8 cellular contexts compared by ENCODE assay signal in the genomic region with DNA sequence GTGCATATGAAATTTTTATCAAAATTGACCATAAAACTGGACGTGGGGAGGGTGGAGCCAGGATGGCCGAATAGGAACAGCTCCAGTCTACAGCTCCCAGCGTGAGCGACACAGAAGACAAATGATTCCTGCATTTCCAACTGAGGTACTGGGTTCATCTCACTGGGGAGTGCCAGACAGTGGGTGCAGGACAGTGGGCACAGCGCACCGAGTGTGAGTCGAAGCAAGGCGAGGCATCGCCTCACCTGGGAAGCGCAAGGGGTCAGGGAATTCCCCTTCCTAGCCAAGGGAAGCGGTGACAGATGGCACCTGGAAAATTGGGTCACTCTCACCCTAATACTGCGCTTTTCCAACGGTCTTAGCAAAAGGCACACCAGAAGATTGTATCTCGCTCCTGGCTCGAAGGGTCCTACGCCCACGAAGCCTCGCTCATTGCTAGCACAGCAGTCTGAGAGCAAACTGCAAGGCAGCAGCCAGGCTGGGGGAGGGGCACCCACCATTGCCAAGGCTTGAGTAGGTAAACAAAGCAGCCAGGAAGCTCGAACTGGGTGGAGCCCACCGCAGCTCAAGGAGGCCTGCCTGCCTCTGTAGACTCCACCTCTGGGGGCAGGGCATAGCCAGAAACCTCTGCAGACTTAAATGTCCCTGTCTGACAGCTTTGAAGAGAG. TPM values are rescaled to one million over a fixed set of nuclear protein-coding genes. Genes with fewer than 3 reads are reported as not detected.
DNase-seq lines count a peak whose midpoint lies in the region; ATAC-seq and TF ChIP-seq lines count a peak whose summit lies in the region.
"Not testable (repeated sequence)": the region's sequence is repeated elsewhere in the genome, so short reads cannot be mapped to it uniquely, and the experiment has no call there.

No MANE protein-coding gene starts in this region.

- not testable (repeated sequence) for H3K27me3 ChIP-seq in CD4-positive, alpha-beta T cell (ENCODE audit: control insufficient read depth, insufficient read depth, low read length); esophagus muscularis mucosa; left lung; rectal smooth muscle tissue (ENCODE audit: control insufficient read depth, insufficient read depth, low read length)

- CTCF ChIA-PET in CD4-positive, alpha-beta T cell (lab: Charles Lee): interaction anchor here (1.0 kb wide), 1 partner anchor 76 kb away, joined by 3 read pairs; no protein-coding TSS in a partner anchor

- H3K27ac Mint-ChIP-seq in CD4-positive, alpha-beta T cell: peak overlapping the region; percentile 98

- intact Hi-C loops in CD4-positive, alpha-beta T cell (cut with DNase I, micrococcal nuclease): loop anchor here (1.0 to 2.0 kb wide), 2 partner anchors 23 to 24 kb away; a partner anchor contains a TSS
- intact Hi-C loops in esophagus muscularis mucosa (cut with DNase I); left lung (cut with DNase I): not testable (repeated sequence)

- H3K9me3 ChIP-seq in CD4-positive, alpha-beta T cell (ENCODE audit: control insufficient read depth, low read length); esophagus muscularis mucosa; left lung: not testable (repeated sequence)

- ATAC-seq in CD4-positive, alpha-beta T cell (ENCODE audit: poor library complexity): peak; percentile 92
- ATAC-seq in left lung: peak; percentile 37

- not testable (repeated sequence) for H3K9ac ChIP-seq in rectal smooth muscle tissue (ENCODE audit: low read length)

- peak overlapping the region; percentile 31 to 52 (median 44) for H3K4me3 ChIP-seq in esophagus muscularis mucosa
- peak overlapping the region; percentile 31 to 40 for H3K4me3 ChIP-seq in left lung
- H3K4me3 ChIP-seq in rectal smooth muscle tissue (ENCODE audit: low read length): peak overlapping the region; percentile 60

- not testable (repeated sequence) for TF ChIP-seq CTCF in CD4-positive, alpha-beta T cell (IDR thresholded peaks at IDR 0.05); esophagus muscularis mucosa (IDR thresholded peaks at IDR 0.05); left lung (IDR thresholded peaks at IDR 0.05)

- peaks cover 40% of the 10 kb centered on the region for H3K36me3 Mint-ChIP-seq in CD4-positive, alpha-beta T cell (ENCODE audit: low read depth)

- DNase-seq in CD4-positive, alpha-beta T cell: peak; percentile 69 to 88 (median 84)
- DNase-seq in NCI-H2171 treated with DMSO at 0.1 percent for 48 hours (lab: John Stamatoyannopoulos, UW) (peak; percentile 55), left lung (peak; percentile 77 to 82)
- peak; percentile 40 to 47 for DNase-seq in activated CD4-positive, alpha-beta T cell treated with anti-CD3 and anti-CD28 coated beads, Interleukin-2, amount 50 U/mL, for 48 hours
- peak; percentile 50 for DNase-seq in activated naive CD4-positive, alpha-beta T cell treated with anti-CD3 and anti-CD28 coated beads, Interleukin-2, amount 50 U/mL, for 16 hours
- not testable (repeated sequence) for DNase-seq in esophagus muscularis mucosa (ENCODE audit: extremely low spot score)
- DNase-seq in stimulated activated CD8-positive, alpha-beta memory T cell treated with anti-CD3 and anti-CD28 coated beads, Interleukin-4, amount 100 ng/mL, for 4 hours (ENCODE audit: low read depth in 2 of 2, low spot score in 1 of 2): peak; percentile 15 to 54

- WGBS in esophagus muscularis mucosa: 67% methylated on average over 14 of the region's 20 CpGs

- H3K4me1 ChIP-seq in esophagus muscularis mucosa; left lung; rectal smooth muscle tissue (ENCODE audit: control insufficient read depth, insufficient read depth, low read length): not testable (repeated sequence)

- H3K36me3 ChIP-seq in esophagus muscularis mucosa; left lung; rectal smooth muscle tissue (ENCODE audit: control insufficient read depth, insufficient read depth, low read length): not testable (repeated sequence)

- TF ChIP-seq POLR2A in esophagus muscularis mucosa (IDR thresholded peaks at IDR 0.05; ENCODE audit: low read depth): not testable (repeated sequence)

- not testable (repeated sequence) for H3K9me3 Mint-ChIP-seq in CD4-positive, alpha-beta T cell

- POLR2A ChIA-PET in CD4-positive, alpha-beta T cell (lab: Charles Lee): interaction anchor here (0.7 to 3.1 kb wide), 8 partner anchors 10 to 625 kb away, joined by 3 to 27 read pairs (median 4); a partner anchor contains a TSS

- peak overlapping the region; percentile 41 for H3K27ac ChIP-seq in CD4-positive, alpha-beta T cell (ENCODE audit: low read depth, low read length)
- not testable (repeated sequence) for H3K27ac ChIP-seq in esophagus muscularis mucosa (replicated peaks in 1 of 4); rectal smooth muscle tissue (ENCODE audit: low read depth, low read length)
- peak overlapping the region; percentile 21 to 41 for H3K27ac ChIP-seq in left lung

- peaks cover 38% of the 10 kb centered on the region for H3K4me1 Mint-ChIP-seq in CD4-positive, alpha-beta T cell (ENCODE audit: low read depth)

- not testable (repeated sequence) for H3K27me3 Mint-ChIP-seq in CD4-positive, alpha-beta T cell

- H3K4me3 Mint-ChIP-seq in CD4-positive, alpha-beta T cell: peak overlapping the region; percentile 88

- TF ChIP-seq EP300 in esophagus muscularis mucosa (IDR thresholded peaks at IDR 0.05): not testable (repeated sequence)

RNA-seq across cellular contexts. Expression of a gene that starts 23.0 kb away (rescaled TPM):
- 10 to 100 TPM; 12.9 to 13.6 TPM for total RNA-seq in CD4-positive, alpha-beta T cell
- 10 to 100 TPM; 16.9 to 23.9 (median 20.7) TPM for total RNA-seq in esophagus muscularis mucosa
- 10 to 100 TPM; 19.0 to 20.0 TPM for total RNA-seq in left lung

RNA-seq across cellular contexts. Expression of a gene that starts 23.2 kb away (rescaled TPM):
- total RNA-seq in CD4-positive, alpha-beta T cell: 1 to 10 TPM; 6.3 to 7.5 TPM
- total RNA-seq in esophagus muscularis mucosa (10 to 100 TPM in 3 of 4 donors, 1 to 10 TPM in 1; 9.4 to 18.2 (median 13.9) TPM), left lung (10 to 100 TPM; 14.5 to 21.5 TPM)

RNA-seq across cellular contexts. Expression of a gene that starts 37.3 kb away (rescaled TPM):
- total RNA-seq in CD4-positive, alpha-beta T cell: 1 to 10 TPM; 2.0 to 2.9 TPM
- total RNA-seq in esophagus muscularis mucosa (under 1 TPM in 1 of 4 donors, not detected in 3; 0.69 TPM), left lung (1 to 10 TPM; 1.0 to 2.4 TPM)
